1 cellular context compared by ENCODE assay signal in genomic region chr12:94731733-94732360, GRCh38.
TF ChIP-seq lines count a peak whose summit lies in the region.

No MANE protein-coding gene starts in this region.

TF ChIP-seq in GM12878, 131 proteins besides CTCF, POLR2A, EP300 and RAD21 (continued from another document):
- TF ChIP-seq, protein P1, sequence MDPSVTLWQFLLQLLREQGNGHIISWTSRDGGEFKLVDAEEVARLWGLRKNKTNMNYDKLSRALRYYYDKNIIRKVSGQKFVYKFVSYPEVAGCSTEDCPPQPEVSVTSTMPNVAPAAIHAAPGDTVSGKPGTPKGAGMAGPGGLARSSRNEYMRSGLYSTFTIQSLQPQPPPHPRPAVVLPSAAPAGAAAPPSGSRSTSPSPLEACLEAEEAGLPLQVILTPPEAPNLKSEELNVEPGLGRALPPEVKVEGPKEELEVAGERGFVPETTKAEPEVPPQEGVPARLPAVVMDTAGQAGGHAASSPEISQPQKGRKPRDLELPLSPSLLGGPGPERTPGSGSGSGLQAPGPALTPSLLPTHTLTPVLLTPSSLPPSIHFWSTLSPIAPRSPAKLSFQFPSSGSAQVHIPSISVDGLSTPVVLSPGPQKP (IDR thresholded peaks at IDR 0.05; ENCODE audit: low read depth, low read length): no peak
- TF ChIP-seq, protein P2, sequence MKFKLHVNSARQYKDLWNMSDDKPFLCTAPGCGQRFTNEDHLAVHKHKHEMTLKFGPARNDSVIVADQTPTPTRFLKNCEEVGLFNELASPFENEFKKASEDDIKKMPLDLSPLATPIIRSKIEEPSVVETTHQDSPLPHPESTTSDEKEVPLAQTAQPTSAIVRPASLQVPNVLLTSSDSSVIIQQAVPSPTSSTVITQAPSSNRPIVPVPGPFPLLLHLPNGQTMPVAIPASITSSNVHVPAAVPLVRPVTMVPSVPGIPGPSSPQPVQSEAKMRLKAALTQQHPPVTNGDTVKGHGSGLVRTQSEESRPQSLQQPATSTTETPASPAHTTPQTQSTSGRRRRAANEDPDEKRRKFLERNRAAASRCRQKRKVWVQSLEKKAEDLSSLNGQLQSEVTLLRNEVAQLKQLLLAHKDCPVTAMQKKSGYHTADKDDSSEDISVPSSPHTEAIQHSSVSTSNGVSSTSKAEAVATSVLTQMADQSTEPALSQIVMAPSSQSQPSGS (IDR thresholded peaks at IDR 0.05; ENCODE audit: low read length): no peak
- TF ChIP-seq, protein P3, sequence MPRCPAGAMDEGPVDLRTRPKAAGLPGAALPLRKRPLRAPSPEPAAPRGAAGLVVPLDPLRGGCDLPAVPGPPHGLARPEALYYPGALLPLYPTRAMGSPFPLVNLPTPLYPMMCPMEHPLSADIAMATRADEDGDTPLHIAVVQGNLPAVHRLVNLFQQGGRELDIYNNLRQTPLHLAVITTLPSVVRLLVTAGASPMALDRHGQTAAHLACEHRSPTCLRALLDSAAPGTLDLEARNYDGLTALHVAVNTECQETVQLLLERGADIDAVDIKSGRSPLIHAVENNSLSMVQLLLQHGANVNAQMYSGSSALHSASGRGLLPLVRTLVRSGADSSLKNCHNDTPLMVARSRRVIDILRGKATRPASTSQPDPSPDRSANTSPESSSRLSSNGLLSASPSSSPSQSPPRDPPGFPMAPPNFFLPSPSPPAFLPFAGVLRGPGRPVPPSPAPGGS (IDR thresholded peaks at IDR 0.05; ENCODE audit: borderline replicate concordance, insufficient read depth, low read depth, low read length, poor library complexity, severe bottlenecking): no peak
- TF ChIP-seq TCF7 (IDR thresholded peaks at IDR 0.05; ENCODE audit: borderline replicate concordance) (no peak), CREB1 (IDR thresholded peaks at IDR 0.05; ENCODE audit: low read depth) (no peak), ZSCAN29 (IDR thresholded peaks at IDR 0.05) (no peak), KLF5 (IDR thresholded peaks at IDR 0.05; ENCODE audit: partially characterized antibody) (no peak), JUNB (IDR thresholded peaks at IDR 0.05) (no peak), POLR2AphosphoS5 (IDR thresholded peaks at IDR 0.05; ENCODE audit: low read length) (no peak), CREM (IDR thresholded peaks at IDR 0.05; ENCODE audit: low read depth) (no peak), PAX5 (IDR thresholded peaks at IDR 0.05; ENCODE audit: borderline replicate concordance, low read depth, low read length) (no peak)
TF ChIP-seq in GM12878: peak in this region for 0.
